8 cellular contexts compared by ENCODE assay signal in genomic region chr2:239316562-239317465, GRCh38.
A peak's percentile ranks its signal among the peaks of the same experiment; 100 is the strongest.
DNase-seq lines count a peak whose midpoint lies in the region; TF ChIP-seq lines count a peak whose summit lies in the region.

No MANE protein-coding gene starts in this region.

- in situ Hi-C loops in ACHN (cut with HindIII; ENCODE audit: low pct_ligation_motif_present, low pct_unique_long_range_greater_than_20kb, low sequenced_read_pairs) = no loop called here

- peak overlapping the region; percentile 44 to 75 for H3K9ac ChIP-seq in stomach smooth muscle (ENCODE audit: low read length in 2 of 2)

- no peaks in the 10 kb centered on the region for H3K27me3 ChIP-seq in stomach smooth muscle (ENCODE audit: control insufficient read depth in 1 of 2, insufficient read depth in 2 of 2, low read length in 2 of 2)

- no peaks in the 10 kb centered on the region for H3K9me3 ChIP-seq in stomach smooth muscle (ENCODE audit: control insufficient read depth in 2 of 2, low read length in 2 of 2)

- intact Hi-C loops in lower leg skin (cut with DNase I; ENCODE audit: low total_unique reads) = no loop called here

- H3K4me3 ChIP-seq in LNCaP clone FGC (ENCODE audit: low read depth, low read length) (peak overlapping the region; percentile 33), cardiac fibroblast (replicated peaks in 1 of 2; ENCODE audit: low read depth in 2 of 2, low read length in 2 of 2) (no peak overlapping the region), lower leg skin (ENCODE audit: low read depth, poor library complexity, severe bottlenecking) (no peak overlapping the region), stomach smooth muscle (ENCODE audit: low read length in 2 of 2) (peak overlapping the region; percentile 50 to 62)

- peak overlapping the region; percentile 89 for H3K27ac ChIP-seq in stomach smooth muscle (ENCODE audit: low read length)

- TF ChIP-seq CTCF in LNCaP clone FGC (IDR thresholded peaks at IDR 0.05; ENCODE audit: control insufficient read depth, extremely low read depth, insufficient read depth) = no peak
- TF ChIP-seq CTCF in cardiac fibroblast (IDR thresholded peaks at IDR 0.05; ENCODE audit: low read depth, low read length) = no peak
- TF ChIP-seq CTCF in lower leg skin (IDR thresholded peaks at IDR 0.05) = no peak

- WGBS in lower leg skin, 2 donors = 59% methylated on average over 20 of the region's 20 CpGs

- H3K36me3 ChIP-seq in stomach smooth muscle (ENCODE audit: control insufficient read depth in 2 of 2, insufficient read depth in 2 of 2, low read length in 2 of 2) = no peaks in the 10 kb centered on the region

- no peak for TF ChIP-seq POLR2A in lower leg skin (IDR thresholded peaks at IDR 0.05)

- DNase-seq in LNCaP clone FGC (ENCODE audit: low read depth) (peak; percentile 52), cardiac fibroblast (ENCODE audit: low read depth in 2 of 2) (peak; percentile 51 to 80), lower leg skin (ENCODE audit: low spot score in 2 of 2) (peak; percentile 47 to 92), ACHN (no peak), NCI-H526 treated with DMSO at 0.1 percent for 48 hours (lab: John Stamatoyannopoulos, UW) (no peak), NCI-H1436 (lab: John Stamatoyannopoulos, UW) (no peak), 8988T (no peak)

- peaks cover 64% of the 10 kb centered on the region for H3K4me1 ChIP-seq in stomach smooth muscle (ENCODE audit: control insufficient read depth, insufficient read depth, low read length)

Comparison
In these comparisons a context has a peak if more than half of its experiments do, and no peak if none do; other contexts are left out.
1. DNase-seq: peak in LNCaP clone FGC (single experiment), cardiac fibroblast (2 of 2) and lower leg skin (2 of 2); none in ACHN (single experiment), NCI-H526 treated with DMSO at 0.1 percent for 48 hours (single experiment), NCI-H1436 (single experiment) and 8988T (single experiment).
2. H3K4me3 ChIP-seq: peak in LNCaP clone FGC (single experiment) and stomach smooth muscle (2 of 2); none in cardiac fibroblast (0 of 2) and lower leg skin (single experiment).